8 cellular contexts compared by ENCODE assay signal in the genomic region with DNA sequence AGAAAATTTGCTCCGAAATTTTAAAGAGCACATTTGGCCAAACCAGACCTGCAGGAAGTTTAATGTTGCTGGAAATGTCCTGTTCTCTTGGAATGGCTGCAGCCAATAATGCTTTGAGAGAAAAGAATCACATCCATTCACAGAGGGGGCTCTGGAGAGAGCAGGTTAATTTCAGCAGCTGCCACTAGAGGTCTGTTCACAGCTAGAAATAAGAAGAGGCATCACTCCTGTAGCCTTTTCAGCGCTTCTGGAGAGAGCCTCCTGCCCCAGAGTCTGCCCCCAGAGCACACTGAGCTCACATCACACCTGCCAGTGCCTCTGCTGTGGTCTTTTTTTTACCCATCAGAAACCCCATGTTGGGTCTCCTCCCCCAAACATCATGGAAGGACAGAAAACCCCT.
A peak's percentile ranks its signal among the peaks of the same experiment; 100 is the strongest.
DNase-seq lines count a peak whose midpoint lies in the region; ATAC-seq and TF ChIP-seq lines count a peak whose summit lies in the region.

No MANE protein-coding gene starts in this region.

- intact Hi-C loops in left lung (cut with DNase I) (no loop called here), esophagus squamous epithelium (cut with DNase I) (no loop called here)

- H3K36me3 ChIP-seq in left lung (no peaks in the 10 kb centered on the region), esophagus squamous epithelium (no peaks in the 10 kb centered on the region)

- H3K9me3 Mint-ChIP-seq in WTC11 = no peaks in the 10 kb centered on the region
- no peaks in the 10 kb centered on the region for H3K9me3 Mint-ChIP-seq in activated naive CD4-positive, alpha-beta T cell treated with anti-CD3 and anti-CD28 coated beads, Interleukin-2, amount 10 ng/mL, durations not matched to agents 7 days and 5 days

- H3K9me3 ChIP-seq in left lung = no peaks in the 10 kb centered on the region
- no peaks in the 10 kb centered on the region for H3K9me3 ChIP-seq in esophagus squamous epithelium

- WGBS in esophagus squamous epithelium, 2 donors = 0 to 21% methylated on average over 1 to 2 of the region's 2 CpGs

- H3K27me3 Mint-ChIP-seq in WTC11 (ENCODE audit: low read depth) = no peaks in the 10 kb centered on the region
- no peaks in the 10 kb centered on the region for H3K27me3 Mint-ChIP-seq in activated naive CD4-positive, alpha-beta T cell treated with anti-CD3 and anti-CD28 coated beads, Interleukin-2, amount 10 ng/mL, durations not matched to agents 7 days and 5 days

- POLR2A ChIA-PET in WTC11 (lab: Charles Lee) = no interaction called here

- TF ChIP-seq POLR2A in esophagus squamous epithelium (IDR thresholded peaks at IDR 0.05) = no peak

- H3K27ac ChIP-seq in left lung = no peak overlapping the region
- no peak overlapping the region for H3K27ac ChIP-seq in esophagus squamous epithelium

- CTCF ChIA-PET in WTC11 (lab: Charles Lee) = interaction anchor here (0.6 to 1.7 kb wide), 28 partner anchors 9 to 1277 kb away, joined by 3 to 19 read pairs (median 4); no protein-coding TSS in a partner anchor
- CTCF ChIA-PET in activated naive CD4-positive, alpha-beta T cell treated with anti-CD3 and anti-CD28 coated beads, Interleukin-2, amount 10 ng/mL, durations not matched to agents 7 days and 5 days (lab: Charles Lee) = interaction anchor here (2.1 kb wide), 1 partner anchor 184 kb away, joined by 6 read pairs; no protein-coding TSS in a partner anchor

- TF ChIP-seq CTCF in GM13977 (IDR thresholded peaks at IDR 0.05; ENCODE audit: extremely low read depth, insufficient read depth, missing control alignments) (peak; percentile 35), WTC11 (IDR thresholded peaks at IDR 0.05) (peak; percentile 33; the same call in 1 of the 2 replicates), left lung (IDR thresholded peaks at IDR 0.05) (peak in 1 of 2 donors; percentile 13), esophagus squamous epithelium (IDR thresholded peaks at IDR 0.05) (peak in 2 of 6 experiments; percentile 17 to 22)

- H3K4me1 Mint-ChIP-seq in WTC11 = peaks cover 9% of the 10 kb centered on the region; the same call in 1 of the 2 replicates
- no peaks in the 10 kb centered on the region for H3K4me1 Mint-ChIP-seq in activated naive CD4-positive, alpha-beta T cell treated with anti-CD3 and anti-CD28 coated beads, Interleukin-2, amount 10 ng/mL, durations not matched to agents 7 days and 5 days

- DNase-seq in ACHN (peak; percentile 36), GM13977 (ENCODE audit: low spot score) (peak; percentile 16), WTC11 (ENCODE audit: low spot score) (peak; percentile 56), left lung (no peak), esophagus squamous epithelium (lab: John Stamatoyannopoulos, UW) (no peak), 8988T (no peak)
- no peak for DNase-seq in activated naive CD4-positive, alpha-beta T cell treated with anti-CD3 and anti-CD28 coated beads, Interleukin-2, amount 10 ng/mL, durations not matched to agents 7 days and 5 days

- peak; percentile 59 for ATAC-seq in HG03565 (IDR thresholded peaks at IDR 0.05; ENCODE audit: unreplicated experiment)
- ATAC-seq in WTC11 = peak; percentile 98
- peak; percentile 57 for ATAC-seq in left lung

- no peaks in the 10 kb centered on the region for H3K36me3 Mint-ChIP-seq in WTC11
- no peaks in the 10 kb centered on the region for H3K36me3 Mint-ChIP-seq in activated naive CD4-positive, alpha-beta T cell treated with anti-CD3 and anti-CD28 coated beads, Interleukin-2, amount 10 ng/mL, durations not matched to agents 7 days and 5 days

- H3K27me3 ChIP-seq in left lung (no peaks in the 10 kb centered on the region), esophagus squamous epithelium (no peaks in the 10 kb centered on the region)

- H3K4me3 ChIP-seq in left lung (no peak overlapping the region), esophagus squamous epithelium (no peak overlapping the region)

- in situ Hi-C loops in ACHN (cut with HindIII; ENCODE audit: low pct_ligation_motif_present, low pct_unique_long_range_greater_than_20kb, low sequenced_read_pairs) (no loop called here), GM13977 (cut with MboI; ENCODE audit: low pct_unique_long_range_greater_than_20kb, low sequenced_read_pairs, unreplicated experiment) (no loop called here)

- H3K27ac Mint-ChIP-seq in WTC11 = no peak overlapping the region
- no peak overlapping the region for H3K27ac Mint-ChIP-seq in activated naive CD4-positive, alpha-beta T cell treated with anti-CD3 and anti-CD28 coated beads, Interleukin-2, amount 10 ng/mL, durations not matched to agents 7 days and 5 days

- H3K4me1 ChIP-seq in left lung (no peaks in the 10 kb centered on the region), esophagus squamous epithelium (no peaks in the 10 kb centered on the region)

- no peak overlapping the region for H3K4me3 Mint-ChIP-seq in WTC11
- no peak overlapping the region for H3K4me3 Mint-ChIP-seq in activated naive CD4-positive, alpha-beta T cell treated with anti-CD3 and anti-CD28 coated beads, Interleukin-2, amount 10 ng/mL, durations not matched to agents 7 days and 5 days

TF ChIP-seq in WTC11, 78 proteins besides CTCF, POLR2A, EP300 and RAD21 (continues in another document):
- TF ChIP-seq, protein P1, sequence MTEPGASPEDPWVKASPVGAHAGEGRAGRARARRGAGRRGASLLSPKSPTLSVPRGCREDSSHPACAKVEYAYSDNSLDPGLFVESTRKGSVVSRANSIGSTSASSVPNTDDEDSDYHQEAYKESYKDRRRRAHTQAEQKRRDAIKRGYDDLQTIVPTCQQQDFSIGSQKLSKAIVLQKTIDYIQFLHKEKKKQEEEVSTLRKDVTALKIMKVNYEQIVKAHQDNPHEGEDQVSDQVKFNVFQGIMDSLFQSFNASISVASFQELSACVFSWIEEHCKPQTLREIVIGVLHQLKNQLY (CRISPR knock-in tag; IDR thresholded peaks at IDR 0.05) = no peak
- no peak for TF ChIP-seq GTF2I (CRISPR knock-in tag; conservative IDR thresholded peaks at IDR 0.05)
- TF ChIP-seq MXD4 (CRISPR knock-in tag; IDR thresholded peaks at IDR 0.05; ENCODE audit: borderline replicate concordance) = no peak
- no peak for TF ChIP-seq OVOL2 (CRISPR knock-in tag; IDR thresholded peaks at IDR 0.05; ENCODE audit: borderline replicate concordance)
- TF ChIP-seq, protein P2, sequence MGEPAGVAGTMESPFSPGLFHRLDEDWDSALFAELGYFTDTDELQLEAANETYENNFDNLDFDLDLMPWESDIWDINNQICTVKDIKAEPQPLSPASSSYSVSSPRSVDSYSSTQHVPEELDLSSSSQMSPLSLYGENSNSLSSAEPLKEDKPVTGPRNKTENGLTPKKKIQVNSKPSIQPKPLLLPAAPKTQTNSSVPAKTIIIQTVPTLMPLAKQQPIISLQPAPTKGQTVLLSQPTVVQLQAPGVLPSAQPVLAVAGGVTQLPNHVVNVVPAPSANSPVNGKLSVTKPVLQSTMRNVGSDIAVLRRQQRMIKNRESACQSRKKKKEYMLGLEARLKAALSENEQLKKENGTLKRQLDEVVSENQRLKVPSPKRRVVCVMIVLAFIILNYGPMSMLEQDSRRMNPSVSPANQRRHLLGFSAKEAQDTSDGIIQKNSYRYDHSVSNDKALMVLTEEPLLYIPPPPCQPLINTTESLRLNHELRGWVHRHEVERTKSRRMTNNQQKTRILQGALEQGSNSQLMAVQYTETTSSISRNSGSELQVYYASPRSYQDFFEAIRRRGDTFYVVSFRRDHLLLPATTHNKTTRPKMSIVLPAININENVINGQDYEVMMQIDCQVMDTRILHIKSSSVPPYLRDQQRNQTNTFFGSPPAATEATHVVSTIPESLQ (CRISPR knock-in tag; IDR thresholded peaks at IDR 0.05) = no peak
- TF ChIP-seq, protein P3, sequence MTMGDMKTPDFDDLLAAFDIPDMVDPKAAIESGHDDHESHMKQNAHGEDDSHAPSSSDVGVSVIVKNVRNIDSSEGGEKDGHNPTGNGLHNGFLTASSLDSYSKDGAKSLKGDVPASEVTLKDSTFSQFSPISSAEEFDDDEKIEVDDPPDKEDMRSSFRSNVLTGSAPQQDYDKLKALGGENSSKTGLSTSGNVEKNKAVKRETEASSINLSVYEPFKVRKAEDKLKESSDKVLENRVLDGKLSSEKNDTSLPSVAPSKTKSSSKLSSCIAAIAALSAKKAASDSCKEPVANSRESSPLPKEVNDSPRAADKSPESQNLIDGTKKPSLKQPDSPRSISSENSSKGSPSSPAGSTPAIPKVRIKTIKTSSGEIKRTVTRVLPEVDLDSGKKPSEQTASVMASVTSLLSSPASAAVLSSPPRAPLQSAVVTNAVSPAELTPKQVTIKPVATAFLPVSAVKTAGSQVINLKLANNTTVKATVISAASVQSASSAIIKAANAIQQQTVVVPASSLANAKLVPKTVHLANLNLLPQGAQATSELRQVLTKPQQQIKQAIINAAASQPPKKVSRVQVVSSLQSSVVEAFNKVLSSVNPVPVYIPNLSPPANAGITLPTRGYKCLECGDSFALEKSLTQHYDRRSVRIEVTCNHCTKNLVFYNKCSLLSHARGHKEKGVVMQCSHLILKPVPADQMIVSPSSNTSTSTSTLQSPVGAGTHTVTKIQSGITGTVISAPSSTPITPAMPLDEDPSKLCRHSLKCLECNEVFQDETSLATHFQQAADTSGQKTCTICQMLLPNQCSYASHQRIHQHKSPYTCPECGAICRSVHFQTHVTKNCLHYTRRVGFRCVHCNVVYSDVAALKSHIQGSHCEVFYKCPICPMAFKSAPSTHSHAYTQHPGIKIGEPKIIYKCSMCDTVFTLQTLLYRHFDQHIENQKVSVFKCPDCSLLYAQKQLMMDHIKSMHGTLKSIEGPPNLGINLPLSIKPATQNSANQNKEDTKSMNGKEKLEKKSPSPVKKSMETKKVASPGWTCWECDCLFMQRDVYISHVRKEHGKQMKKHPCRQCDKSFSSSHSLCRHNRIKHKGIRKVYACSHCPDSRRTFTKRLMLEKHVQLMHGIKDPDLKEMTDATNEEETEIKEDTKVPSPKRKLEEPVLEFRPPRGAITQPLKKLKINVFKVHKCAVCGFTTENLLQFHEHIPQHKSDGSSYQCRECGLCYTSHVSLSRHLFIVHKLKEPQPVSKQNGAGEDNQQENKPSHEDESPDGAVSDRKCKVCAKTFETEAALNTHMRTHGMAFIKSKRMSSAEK (CRISPR knock-in tag; IDR thresholded peaks at IDR 0.05; ENCODE audit: borderline replicate concordance) = no peak
- TF ChIP-seq ESRRA (CRISPR knock-in tag; IDR thresholded peaks at IDR 0.05; ENCODE audit: borderline replicate concordance) = no peak
- TF ChIP-seq FOXK1 (CRISPR knock-in tag; IDR thresholded peaks at IDR 0.05) = no peak
- no peak for TF ChIP-seq NR3C1 (CRISPR knock-in tag; conservative IDR thresholded peaks at IDR 0.05; ENCODE audit: low read depth)
- TF ChIP-seq TEAD4 (CRISPR knock-in tag; IDR thresholded peaks at IDR 0.05) = no peak
- no peak for TF ChIP-seq FOXP1 (CRISPR knock-in tag; IDR thresholded peaks at IDR 0.05; ENCODE audit: borderline replicate concordance)
- TF ChIP-seq ATF1 (CRISPR knock-in tag; IDR thresholded peaks at IDR 0.05) = no peak
- TF ChIP-seq, protein P4, sequence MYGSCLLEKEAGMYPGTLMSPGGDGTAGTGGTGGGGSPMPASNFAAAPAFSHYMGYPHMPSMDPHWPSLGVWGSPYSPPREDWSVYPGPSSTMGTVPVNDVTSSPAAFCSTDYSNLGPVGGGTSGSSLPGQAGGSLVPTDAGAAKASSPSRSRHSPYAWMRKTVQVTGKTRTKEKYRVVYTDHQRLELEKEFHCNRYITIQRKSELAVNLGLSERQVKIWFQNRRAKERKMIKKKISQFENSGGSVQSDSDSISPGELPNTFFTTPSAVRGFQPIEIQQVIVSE (CRISPR knock-in tag; IDR thresholded peaks at IDR 0.05; ENCODE audit: borderline replicate concordance) = no peak

Comparison
In these comparisons a context has a peak if more than half of its experiments do, and no peak if none do; other contexts are left out.
1. DNase-seq: peak in ACHN (single experiment), GM13977 (single experiment) and WTC11 (single experiment); none in left lung (0 of 2), esophagus squamous epithelium (single experiment), activated naive CD4-positive, alpha-beta T cell treated with anti-CD3 and anti-CD28 coated beads, Interleukin-2, amount 10 ng/mL, durations not matched to agents 7 days and 5 days (single experiment) and 8988T (single experiment).
2. Peak in every context shown above with its lines, with median percentiles within 50 percentile points of each other: ATAC-seq.